Comparison of ENCODE assay signal across 18 cellular contexts in the genomic region with DNA sequence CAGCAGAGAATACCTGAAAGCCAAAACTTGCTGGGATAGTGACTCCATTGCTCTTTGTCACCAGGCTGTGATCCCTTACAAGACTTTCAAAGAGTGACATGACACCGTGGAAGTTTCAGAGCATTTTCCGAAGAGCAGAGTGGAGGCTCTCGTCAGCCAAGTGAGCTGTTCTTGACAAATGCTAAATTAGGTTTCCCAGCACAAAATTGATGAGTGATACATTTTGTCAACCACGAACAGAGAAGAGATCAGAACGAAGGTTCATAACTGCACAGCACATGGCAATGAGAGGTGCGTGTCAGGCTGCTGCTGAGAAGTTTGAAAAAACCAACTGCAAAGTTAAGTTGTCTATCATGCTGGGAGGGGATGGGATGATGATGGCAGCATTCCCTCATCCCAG.
"Had no signal": no experiment of that assay in that cellular context is flagged by ENCODE, and none has a peak within 500 bp of the region (broad histone marks: within the 10 kb centered on the region; RNA-seq: fewer than 3 reads in every experiment).

No MANE protein-coding gene starts in this region.

- H3K27ac ChIP-seq: epithelial cell of prostate, esophagus muscularis mucosa, gastrocnemius medialis, lower lobe of right lung, neutrophil, suprapubic skin, tibial artery had no signal

- H3K9me3 ChIP-seq: gastrocnemius medialis, lower lobe of right lung, neutrophil, suprapubic skin, tibial artery had no signal

- H3K36me3 ChIP-seq: esophagus muscularis mucosa, gastrocnemius medialis, lower lobe of right lung, neutrophil, suprapubic skin, tibial artery had no signal

- H3K4me1 ChIP-seq: esophagus muscularis mucosa, gastrocnemius medialis, lower lobe of right lung had no signal

- H3K4me3 ChIP-seq: esophagus muscularis mucosa, gastrocnemius medialis, lower lobe of right lung, suprapubic skin, tibial artery had no signal

- H3K4me1 Mint-ChIP-seq: central memory CD8-positive, alpha-beta T cell; stimulated activated effector memory CD8-positive, alpha-beta T cell treated with anti-CD3 and anti-CD28 coated beads, Interleukin-12 subunit alpha, Interleukin-12 subunit beta, amount 100 ng/mL, for 72 hours had no signal

- DNase-seq: effector memory CD8-positive, alpha-beta T cell; gastrocnemius medialis; lower lobe of right lung; midbrain; nephron progenitor cell; right cardiac atrium; stimulated activated CD4-positive, alpha-beta T cell treated with anti-CD3 and anti-CD28 coated beads, Interleukin-4, amount 100 ng/mL, for 1 hour; stimulated activated CD8-positive, alpha-beta memory T cell treated with anti-CD3 and anti-CD28 coated beads, Interleukin-4, amount 100 ng/mL, for 48 hours; stimulated activated naive CD8-positive, alpha-beta T cell treated with anti-CD3 and anti-CD28 coated beads, Interleukin-15, Interleukin-2, amounts not matched to agents 100 U/mL and 50 U/mL, for 24 hours had no signal

- H3K27me3 ChIP-seq: neutrophil had no signal

- H3K9me3 Mint-ChIP-seq: central memory CD8-positive, alpha-beta T cell had no signal

- ATAC-seq: effector memory CD8-positive, alpha-beta T cell; gastrocnemius medialis; lower lobe of right lung; right cardiac atrium; stimulated activated effector memory CD8-positive, alpha-beta T cell treated with anti-CD3 and anti-CD28 coated beads, Interleukin-12 subunit alpha, Interleukin-12 subunit beta, amount 100 ng/mL, for 72 hours; stimulated activated naive CD8-positive, alpha-beta T cell treated with anti-CD3 and anti-CD28 coated beads, Interleukin-15, Interleukin-2, amounts not matched to agents 100 U/mL and 50 U/mL, for 24 hours had no signal

- H3K27ac Mint-ChIP-seq: dendritic cell treated with granulocyte-macrophage colony-stimulating factor and Interleukin-4, amounts not matched to agents 40 ng/mL and 50 ng/mL, for 4 days; effector memory CD8-positive, alpha-beta T cell; memory B cell; nephron progenitor cell; stimulated activated effector memory CD8-positive, alpha-beta T cell treated with anti-CD3 and anti-CD28 coated beads, Interleukin-12 subunit alpha, Interleukin-12 subunit beta, amount 100 ng/mL, for 72 hours had no signal

- H3K4me3 Mint-ChIP-seq: central memory CD8-positive, alpha-beta T cell; dendritic cell treated with granulocyte-macrophage colony-stimulating factor and Interleukin-4, amounts not matched to agents 40 ng/mL and 50 ng/mL, for 4 days; effector memory CD8-positive, alpha-beta T cell; memory B cell; nephron progenitor cell; stimulated activated effector memory CD8-positive, alpha-beta T cell treated with anti-CD3 and anti-CD28 coated beads, Interleukin-12 subunit alpha, Interleukin-12 subunit beta, amount 100 ng/mL, for 72 hours had no signal

- H3K36me3 Mint-ChIP-seq: stimulated activated effector memory CD8-positive, alpha-beta T cell treated with anti-CD3 and anti-CD28 coated beads, Interleukin-12 subunit alpha, Interleukin-12 subunit beta, amount 100 ng/mL, for 72 hours had no signal
